Comparison of ENCODE assay signal across 18 cellular contexts in genomic region chr15:23690015-23690414, GRCh38. TPM values are rescaled to one million over a fixed set of nuclear protein-coding genes. Genes with fewer than 3 reads are reported as not detected.
DNase-seq lines count a peak whose midpoint lies in the region; ATAC-seq, FAIRE-seq and TF ChIP-seq lines count a peak whose summit lies in the region.
"Had no signal": no experiment of that assay in that cellular context is flagged by ENCODE, and none has a peak within 500 bp of the region (broad histone marks: within the 10 kb centered on the region; RNA-seq: fewer than 3 reads in every experiment).

No MANE protein-coding gene starts in this region.

- no peaks in the 10 kb centered on the region for H3K27me3 ChIP-seq in HepG2 (ENCODE audit: control insufficient read depth in 1 of 2, insufficient read depth in 2 of 2, low read length in 2 of 2)
- no peaks in the 10 kb centered on the region for H3K27me3 ChIP-seq in right lobe of liver
- no peaks in the 10 kb centered on the region for H3K27me3 ChIP-seq in vagina

- WGBS in HepG2 (ENCODE audit: low lambda C conversion rate): 84% methylated on average over 4 of the region's 4 CpGs
- WGBS in right lobe of liver (ENCODE audit: insufficient coverage, low coverage, low lambda C conversion rate, missing lambda C conversion rate): 40% methylated on average over 4 of the region's 4 CpGs

- TF ChIP-seq CTCF in HepG2 (CRISPR knock-in tag; IDR thresholded peaks at IDR 0.05): no peak
- no peak for TF ChIP-seq CTCF in right lobe of liver (IDR thresholded peaks at IDR 0.05)
- no peak for TF ChIP-seq CTCF in nephron progenitor cell (IDR thresholded peaks at IDR 0.05)
- TF ChIP-seq CTCF in vagina (IDR thresholded peaks at IDR 0.05): no peak
- no peak for TF ChIP-seq CTCF in D721Med (IDR thresholded peaks at IDR 0.05; ENCODE audit: insufficient read depth, missing control alignments)

- intact Hi-C loops in HepG2 (cut with micrococcal nuclease; ENCODE audit: unreplicated experiment) (no loop called here), right lobe of liver (cut with DNase I) (no loop called here), vagina (cut with DNase I) (no loop called here)

- in situ Hi-C loops in HepG2 (cut with HindIII; ENCODE audit: extremely low pct_ligation_motif_present, low pct_unique_long_range_greater_than_20kb): no loop called here

- ATAC-seq in HepG2: peak; percentile 14; the same call in 2 of the 3 replicates
- ATAC-seq in right lobe of liver: no peak
- ATAC-seq in HG03442 (IDR thresholded peaks at IDR 0.05; ENCODE audit: unreplicated experiment): no peak
- ATAC-seq: A549 had no signal

- H3K79me2 ChIP-seq in HepG2 (ENCODE audit: insufficient read depth, low read length): no peaks in the 10 kb centered on the region

- peak overlapping the region; percentile 55 for H3K4me2 ChIP-seq in HepG2 (ENCODE audit: low read depth, low read length)
- H3K4me2 ChIP-seq: A549, PC-9 had no signal

- H3K36me3 ChIP-seq in HepG2 (replicated peaks in 1 of 2; ENCODE audit: control insufficient read depth in 1 of 2, insufficient read depth in 2 of 2, low read length in 2 of 2): no peaks in the 10 kb centered on the region
- no peaks in the 10 kb centered on the region for H3K36me3 ChIP-seq in right lobe of liver
- H3K36me3 ChIP-seq in vagina: no peaks in the 10 kb centered on the region

- H3K4me3 Mint-ChIP-seq in nephron progenitor cell: peak overlapping the region; percentile 21

- no TSS peak for BruUV-seq in HepG2 (replicated peaks; lab: Mats Ljungman, UMichigan)

- H3K27me3 Mint-ChIP-seq in nephron progenitor cell (ENCODE audit: low read depth, poor library complexity): peaks cover 6% of the 10 kb centered on the region

- no peak for TF ChIP-seq RAD21 in HepG2 (CRISPR knock-in tag; IDR thresholded peaks at IDR 0.05)

- H3K9me3 Mint-ChIP-seq in nephron progenitor cell: peaks cover 68% of the 10 kb centered on the region

- H3K36me3 Mint-ChIP-seq in nephron progenitor cell (ENCODE audit: low read depth): peaks cover 4% of the 10 kb centered on the region

- H3K9ac ChIP-seq in HepG2 (ENCODE audit: insufficient read depth, low read depth, low read length): no peak overlapping the region

- FAIRE-seq in HepG2 (lab: Jason Lieb, UNC) (no peak), D721Med (lab: Jason Lieb, UNC) (no peak), HTR-8/SVneo (lab: Jason Lieb, UNC) (no peak)
- FAIRE-seq: A549, K562 had no signal

- H3K9me3 ChIP-seq in HepG2 (ENCODE audit: low read length) (peaks cover 4% of the 10 kb centered on the region; the same call in 1 of the 2 replicates), right lobe of liver (no peaks in the 10 kb centered on the region), vagina (no peaks in the 10 kb centered on the region)
- H3K9me3 ChIP-seq: A549 had no signal

- TF ChIP-seq EP300 in HepG2 (IDR thresholded peaks at IDR 0.05; ENCODE audit: low read depth in 2 of 2, low read length in 2 of 2): no peak
- TF ChIP-seq EP300 in HepG2 (CRISPR knock-in tag; IDR thresholded peaks at IDR 0.05; ENCODE audit: borderline replicate concordance): no peak

- H3K4me3 ChIP-seq in HepG2 (replicated peaks in 1 of 3; ENCODE audit: insufficient read depth in 1 of 3, low read depth in 2 of 3, low read length in 3 of 3): no peak overlapping the region
- H3K4me3 ChIP-seq in right lobe of liver: no peak overlapping the region
- no peak overlapping the region for H3K4me3 ChIP-seq in vagina
- H3K4me3 ChIP-seq: A549, K562, PC-9 had no signal

- H3K27ac ChIP-seq in HepG2 (ENCODE audit: extremely low read length, insufficient read depth, low read length): peak overlapping the region; percentile 60
- no peak overlapping the region for H3K27ac ChIP-seq in right lobe of liver
- H3K27ac ChIP-seq in vagina: peak overlapping the region; percentile 75
- H3K27ac ChIP-seq: A549, C4-2B, PC-9 had no signal

- POLR2A ChIA-PET in HepG2 (lab: Yijun Ruan, JAX): interaction anchor here (2.7 kb wide), 1 partner anchor 24 kb away, joined by 19 read pairs; no protein-coding TSS in a partner anchor

- DNase-seq in HepG2 (ENCODE audit: low spot score) (no peak), right lobe of liver (no peak), nephron progenitor cell (no peak), retina (peak; percentile 5), vagina (ENCODE audit: extremely low spot score in 2 of 2) (no peak), D721Med (ENCODE audit: insufficient read length, low spot score) (no peak), HTR-8/SVneo (ENCODE audit: insufficient read length, low spot score) (no peak)
- DNase-seq: COR-L47, DMS53, NCI-H1694, NCI-H748 treated with DMSO at 0.1 percent for 48 hours, PC-9 had no signal

- H2AFZ ChIP-seq in HepG2 (ENCODE audit: low read length): no peak overlapping the region
- H2AFZ ChIP-seq: PC-9 had no signal

- peaks cover 27% of the 10 kb centered on the region for H3K4me1 ChIP-seq in HepG2 (ENCODE audit: insufficient read depth, low read length)
- no peaks in the 10 kb centered on the region for H3K4me1 ChIP-seq in right lobe of liver
- H3K4me1 ChIP-seq in vagina: peaks cover 19% of the 10 kb centered on the region
- H3K4me1 ChIP-seq: A549 had no signal

- H3K4me1 Mint-ChIP-seq in nephron progenitor cell: peaks cover 34% of the 10 kb centered on the region

- CTCF ChIA-PET in HepG2 (lab: Yijun Ruan, JAX; ENCODE audit: low intra/inter-chr PET ratio, low total read pairs): no interaction called here

- no peaks in the 10 kb centered on the region for H4K20me1 ChIP-seq in HepG2 (ENCODE audit: insufficient read depth, low read length)

- H3K27ac Mint-ChIP-seq in nephron progenitor cell: peak overlapping the region; percentile 3

- TF ChIP-seq POLR2A in HepG2 (IDR thresholded peaks at IDR 0.05; ENCODE audit: insufficient read depth in 1 of 2, low read depth in 2 of 2, low read length in 2 of 2) (no peak), right lobe of liver (IDR thresholded peaks at IDR 0.05) (no peak), vagina (IDR thresholded peaks at IDR 0.05) (no peak)

RNA-seq across cellular contexts. Expression of gene NDN, which starts 2.9 kb away (rescaled TPM):
- total RNA-seq in HepG2 (2016; rRNA removed; fragmentation: Illumina TruSeq; extraction: Trizol) (not detected in 2 replicates), right lobe of liver (1 to 10 TPM; 1.6 to 3.8 (median 2.9) TPM), vagina (79.3 TPM)
- total RNA-seq in HepG2 (2016; cell fraction: cytosol; rRNA removed; fragmentation: Illumina TruSeq; extraction: Trizol; ENCODE audit: low read depth): not detected in 2 replicates
- total RNA-seq in HepG2 (2016; cell fraction: insoluble cytoplasmic fraction; rRNA removed; fragmentation: Illumina TruSeq; extraction: Trizol): not detected in 2 replicates
- total RNA-seq in HepG2 (2016; cell fraction: membrane; rRNA removed; fragmentation: Illumina TruSeq; extraction: Trizol): not detected in 2 replicates
- not detected in 2 replicates for total RNA-seq in HepG2 (2016; cell fraction: nucleus; rRNA removed; fragmentation: Illumina TruSeq; extraction: Trizol)
- 0.03 TPM in 1 of 2 replicates, not detected in the other for polyA plus RNA-seq in HepG2 (2011; rRNA removed)
- not detected in 2 replicates for polyA plus RNA-seq in HepG2 (2011; cell fraction: cytosol; rRNA removed)
- 0.21 and 0.23 TPM in 2 replicates for polyA plus RNA-seq in HepG2 (2011; cell fraction: nucleus; rRNA removed)
- not detected in 2 replicates for polyA plus RNA-seq in HepG2 (2012)
- not detected in 2 replicates for polyA plus RNA-seq in HepG2 (2016; cell fraction: cytosol; fragmentation: Illumina TruSeq; extraction: Trizol; ENCODE audit: low read depth)
- not detected in 2 replicates for polyA plus RNA-seq in HepG2 (2016; cell fraction: insoluble cytoplasmic fraction; fragmentation: Illumina TruSeq; extraction: Trizol; ENCODE audit: low read depth)
- not detected in 2 replicates for polyA plus RNA-seq in HepG2 (2016; cell fraction: membrane; fragmentation: Illumina TruSeq; extraction: Trizol; ENCODE audit: low read depth)
- not detected in 2 replicates for polyA plus RNA-seq in HepG2 (2016; cell fraction: nucleus; fragmentation: Illumina TruSeq; extraction: Trizol; ENCODE audit: insufficient read depth, low read depth)
- polyA minus RNA-seq in HepG2 (2011; rRNA and poly(A)+ RNA removed; ENCODE audit: low replicate concordance): not detected in 2 replicates
- not detected in 2 replicates for polyA minus RNA-seq in HepG2 (2011; cell fraction: cytosol; rRNA and poly(A)+ RNA removed)
- not detected in 2 replicates for polyA minus RNA-seq in HepG2 (2011; cell fraction: nucleus; rRNA and poly(A)+ RNA removed)
- total RNA-seq: M059J, PC-9 had no signal

RNA-seq across cellular contexts. Expression of gene MAGEL2, which starts 42.3 kb away (rescaled TPM):
- total RNA-seq in HepG2 (2016; rRNA removed; fragmentation: Illumina TruSeq; extraction: Trizol) (not detected in 2 replicates), right lobe of liver (under 1 TPM in 2 of 6 experiments, not detected in 4; 0.04 to 0.05 TPM), vagina (2.0 TPM)
- total RNA-seq in HepG2 (2016; cell fraction: cytosol; rRNA removed; fragmentation: Illumina TruSeq; extraction: Trizol; ENCODE audit: low read depth): not detected in 2 replicates
- not detected in 2 replicates for total RNA-seq in HepG2 (2016; cell fraction: insoluble cytoplasmic fraction; rRNA removed; fragmentation: Illumina TruSeq; extraction: Trizol)
- total RNA-seq in HepG2 (2016; cell fraction: membrane; rRNA removed; fragmentation: Illumina TruSeq; extraction: Trizol): not detected in 2 replicates
- not detected in 2 replicates for total RNA-seq in HepG2 (2016; cell fraction: nucleus; rRNA removed; fragmentation: Illumina TruSeq; extraction: Trizol)
- not detected in 2 replicates for polyA plus RNA-seq in HepG2 (2011; rRNA removed)
- not detected in 2 replicates for polyA plus RNA-seq in HepG2 (2011; cell fraction: cytosol; rRNA removed)
- polyA plus RNA-seq in HepG2 (2011; cell fraction: nucleus; rRNA removed): not detected in 2 replicates
- not detected in 2 replicates for polyA plus RNA-seq in HepG2 (2012)
- not detected in 2 replicates for polyA plus RNA-seq in HepG2 (2016; cell fraction: cytosol; fragmentation: Illumina TruSeq; extraction: Trizol; ENCODE audit: low read depth)
- not detected in 2 replicates for polyA plus RNA-seq in HepG2 (2016; cell fraction: insoluble cytoplasmic fraction; fragmentation: Illumina TruSeq; extraction: Trizol; ENCODE audit: low read depth)
- polyA plus RNA-seq in HepG2 (2016; cell fraction: membrane; fragmentation: Illumina TruSeq; extraction: Trizol; ENCODE audit: low read depth): not detected in 2 replicates
- not detected in 2 replicates for polyA plus RNA-seq in HepG2 (2016; cell fraction: nucleus; fragmentation: Illumina TruSeq; extraction: Trizol; ENCODE audit: insufficient read depth, low read depth)
- polyA minus RNA-seq in HepG2 (2011; rRNA and poly(A)+ RNA removed; ENCODE audit: low replicate concordance): not detected in 2 replicates
- not detected in 2 replicates for polyA minus RNA-seq in HepG2 (2011; cell fraction: cytosol; rRNA and poly(A)+ RNA removed)
- not detected in 2 replicates for polyA minus RNA-seq in HepG2 (2011; cell fraction: nucleus; rRNA and poly(A)+ RNA removed)
- total RNA-seq: HT1080, K562, PC-9 had no signal
- polyA plus RNA-seq: A549, K562 had no signal

Comparison
In these comparisons a context has a peak if more than half of its experiments do, and no peak if none do; other contexts are left out.
1. H3K27ac ChIP-seq: peak in HepG2 (single experiment) and vagina (single experiment); none in right lobe of liver (0 of 3).
2. RNA of gene NDN, which starts 2.9 kb away (total RNA-seq): 79.3 TPM in vagina (single experiment); 1.6 to 3.8 TPM in right lobe of liver and not detected in HepG2; every median in the first group is over 10 times any median in the second.